In the genomic region with DNA sequence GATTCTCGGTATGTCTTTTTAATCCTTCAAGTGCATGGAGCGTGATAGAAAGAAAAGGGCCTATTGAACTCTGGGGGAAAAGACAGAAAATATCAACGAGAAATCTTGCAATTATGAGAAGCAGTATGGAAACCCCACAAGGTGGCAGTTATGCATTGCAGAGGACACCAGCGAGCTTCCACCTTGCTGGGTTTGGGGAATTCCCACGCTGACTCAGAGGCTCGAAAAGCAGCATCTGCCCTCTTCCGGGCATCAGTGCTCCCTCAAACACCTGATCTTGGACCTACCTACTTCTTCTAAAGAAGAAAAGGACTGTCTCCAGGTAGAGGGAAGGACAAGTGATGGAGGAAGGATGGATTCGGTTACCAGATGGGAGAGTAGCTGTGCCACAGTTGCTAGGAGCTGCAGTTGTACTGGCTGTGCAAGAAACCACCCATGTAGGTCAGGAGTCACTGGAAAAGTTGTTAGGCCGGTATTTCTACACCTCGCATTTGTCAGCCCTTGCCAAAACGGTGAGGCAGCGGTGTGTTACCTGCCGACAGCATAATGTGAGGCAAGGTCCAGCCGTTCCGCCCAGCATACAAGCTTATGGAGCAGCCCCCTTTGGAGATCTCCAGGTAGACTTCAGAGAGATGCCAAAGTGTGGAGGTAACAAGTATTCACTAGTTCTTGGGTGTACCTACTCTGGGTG, we compare ENCODE assay signal across 10 cellular contexts. TPM values are rescaled to one million over a fixed set of nuclear protein-coding genes. Genes with fewer than 3 reads are reported as not detected.
DNase-seq lines count a peak whose midpoint lies in the region; ATAC-seq and TF ChIP-seq lines count a peak whose summit lies in the region.
"Not testable (repeated sequence)": the region's sequence is repeated elsewhere in the genome, so short reads cannot be mapped to it uniquely, and the experiment has no call there.
"Had no signal": no experiment of that assay in that cellular context is flagged by ENCODE, and none has a peak within 500 bp of the region (broad histone marks: within the 10 kb centered on the region; RNA-seq: fewer than 3 reads in every experiment).

No MANE protein-coding gene starts in this region.

- intact Hi-C loops in mucosa of descending colon (cut with DNase I, micrococcal nuclease); transverse colon (cut with DNase I; ENCODE audit: low total_unique reads): not testable (repeated sequence)

- not testable (repeated sequence) for DNase-seq in GM10266 (ENCODE audit: extremely low spot score)
- peak; percentile 1 for DNase-seq in NCI-H510A treated with DMSO at 0.1 percent for 48 hours (lab: John Stamatoyannopoulos, UW)
- peak; percentile 41 for DNase-seq in activated CD4-positive, CD25-positive, alpha-beta regulatory T cell treated with anti-CD3 and anti-CD28 coated beads, Interleukin-2, amount 50 U/mL, for 16 hours (ENCODE audit: low read depth, low spot score)
- DNase-seq in activated T-cell treated with anti-CD3 and anti-CD28 coated beads, Interleukin-2, amount 50 U/mL, for 4 hours, result peak; percentile 69
- peak in 1 of 2 donors; percentile 19 for DNase-seq in central memory CD8-positive, alpha-beta T cell (ENCODE audit: low spot score in 2 of 2)
- peak in 2 of 3 donors; percentile 48 to 62 for DNase-seq in mucosa of descending colon
- peak; percentile 62 to 84 for DNase-seq in stimulated activated CD4-positive, alpha-beta T cell treated with anti-CD3 and anti-CD28 coated beads, Interleukin-4, amount 100 ng/mL, for 4 hours
- DNase-seq in transverse colon, result peak; percentile 64

- peaks cover 13% of the 10 kb centered on the region for H3K4me1 Mint-ChIP-seq in activated T-cell treated with anti-CD3 and anti-CD28 coated beads, Interleukin-2, amount 50 U/mL, for 4 hours (ENCODE audit: low read depth)
- not testable (repeated sequence) for H3K4me1 Mint-ChIP-seq in central memory CD8-positive, alpha-beta T cell

- peak overlapping the region in 1 of 4 donors; percentile 28 for H3K27ac ChIP-seq in transverse colon

- not testable (repeated sequence) for H3K4me1 ChIP-seq in mucosa of descending colon (ENCODE audit: low read depth)
- peaks cover 0 to 11% (median 0%) of the 10 kb centered on the region in 4 donors for H3K4me1 ChIP-seq in transverse colon

- not testable (repeated sequence) for H3K27me3 Mint-ChIP-seq in activated T-cell treated with anti-CD3 and anti-CD28 coated beads, Interleukin-2, amount 50 U/mL, for 4 hours (ENCODE audit: low read depth)
- peaks cover 22% of the 10 kb centered on the region for H3K27me3 Mint-ChIP-seq in central memory CD8-positive, alpha-beta T cell

- TF ChIP-seq POLR2A in transverse colon (IDR thresholded peaks at IDR 0.05), result not testable (repeated sequence)

- TF ChIP-seq CTCF in GM10266 (IDR thresholded peaks at IDR 0.05; ENCODE audit: control insufficient read depth, insufficient read depth, low read depth, missing control alignments), result peak; percentile 49
- TF ChIP-seq CTCF in mucosa of descending colon (IDR thresholded peaks at IDR 0.05), result not testable (repeated sequence)
- peak; percentile 10 to 50 (median 17) for TF ChIP-seq CTCF in transverse colon (IDR thresholded peaks at IDR 0.05)

- not testable (repeated sequence) for H3K4me3 ChIP-seq in mucosa of descending colon, transverse colon

- H3K27ac Mint-ChIP-seq in central memory CD8-positive, alpha-beta T cell (ENCODE audit: low read depth), result peak overlapping the region; percentile 29

- H3K36me3 ChIP-seq in mucosa of descending colon (ENCODE audit: low read depth); transverse colon: not testable (repeated sequence)

- not testable (repeated sequence) for TF ChIP-seq EP300 in transverse colon (IDR thresholded peaks at IDR 0.05; ENCODE audit: low read depth)

- H3K27me3 ChIP-seq in transverse colon, result not testable (repeated sequence)

- H3K9me3 Mint-ChIP-seq in activated T-cell treated with anti-CD3 and anti-CD28 coated beads, Interleukin-2, amount 50 U/mL, for 4 hours; central memory CD8-positive, alpha-beta T cell: not testable (repeated sequence)

- not testable (repeated sequence) for H3K36me3 Mint-ChIP-seq in activated T-cell treated with anti-CD3 and anti-CD28 coated beads, Interleukin-2, amount 50 U/mL, for 4 hours (ENCODE audit: insufficient read depth); central memory CD8-positive, alpha-beta T cell (ENCODE audit: insufficient read depth)

- not testable (repeated sequence) for ATAC-seq in activated T-cell treated with anti-CD3 and anti-CD28 coated beads, Interleukin-2, amount 50 U/mL, for 4 hours; central memory CD8-positive, alpha-beta T cell (replicated peaks; ENCODE audit: extremely low read depth, poor library complexity, severe bottlenecking); mucosa of descending colon

- not testable (repeated sequence) for H3K4me3 Mint-ChIP-seq in activated T-cell treated with anti-CD3 and anti-CD28 coated beads, Interleukin-2, amount 50 U/mL, for 4 hours; central memory CD8-positive, alpha-beta T cell

- not testable (repeated sequence) for H3K9me3 ChIP-seq in mucosa of descending colon, transverse colon

- in situ Hi-C loops in transverse colon (cut with MboI; ENCODE audit: low pct_ligation_motif_present in 1 of 4, low pct_unique_long_range_greater_than_20kb in 1 of 4, low sequenced_read_pairs in 3 of 4), result not testable (repeated sequence)

- 32 to 80% methylated on average over 1 to 15 of the region's 15 CpGs for WGBS in transverse colon (ENCODE audit: low coverage in 1 of 2), 2 donors

RNA-seq across cellular contexts. Expression of a gene that starts 29.0 kb away (rescaled TPM):
- total RNA-seq in activated T-cell treated with anti-CD3 and anti-CD28 coated beads, Interleukin-2, amount 50 U/mL, for 4 hours, result 10 to 100 TPM; 78.6 to 89.6 (median 79.5) TPM
- 10 to 100 TPM; 51.0 to 63.0 (median 51.4) TPM for total RNA-seq in mucosa of descending colon
- 10 to 100 TPM; 14.6 to 34.5 (median 30.5) TPM for total RNA-seq in transverse colon

RNA-seq across cellular contexts. Expression of a gene that starts 44.8 kb away (rescaled TPM):
- 10 to 100 TPM; 83.5 to 85.6 (median 84.0) TPM for total RNA-seq in activated T-cell treated with anti-CD3 and anti-CD28 coated beads, Interleukin-2, amount 50 U/mL, for 4 hours
- total RNA-seq in mucosa of descending colon (100 to 1,000 TPM in 1 of 3 donors, 10 to 100 TPM in 2; 64.5 to 105 (median 67.9) TPM), transverse colon (100 to 1,000 TPM in 1 of 4 donors, 10 to 100 TPM in 3; 58.0 to 125 (median 67.6) TPM)

RNA-seq across cellular contexts. Expression of a gene that starts 45.3 kb away (rescaled TPM):
- not detected for total RNA-seq in activated T-cell treated with anti-CD3 and anti-CD28 coated beads, Interleukin-2, amount 50 U/mL, for 4 hours
- 1 to 10 TPM in 1 of 3 donors, under 1 TPM in 2; 0.23 to 1.8 (median 0.75) TPM for total RNA-seq in mucosa of descending colon
- total RNA-seq in transverse colon, result 1 to 10 TPM in 1 of 4 donors, under 1 TPM in 1, not detected in 2; 0.96 to 1.7 TPM
- total RNA-seq: H7, SK-MEL-5 had no signal
